15 cellular contexts compared by ENCODE assay signal in the genomic region with DNA sequence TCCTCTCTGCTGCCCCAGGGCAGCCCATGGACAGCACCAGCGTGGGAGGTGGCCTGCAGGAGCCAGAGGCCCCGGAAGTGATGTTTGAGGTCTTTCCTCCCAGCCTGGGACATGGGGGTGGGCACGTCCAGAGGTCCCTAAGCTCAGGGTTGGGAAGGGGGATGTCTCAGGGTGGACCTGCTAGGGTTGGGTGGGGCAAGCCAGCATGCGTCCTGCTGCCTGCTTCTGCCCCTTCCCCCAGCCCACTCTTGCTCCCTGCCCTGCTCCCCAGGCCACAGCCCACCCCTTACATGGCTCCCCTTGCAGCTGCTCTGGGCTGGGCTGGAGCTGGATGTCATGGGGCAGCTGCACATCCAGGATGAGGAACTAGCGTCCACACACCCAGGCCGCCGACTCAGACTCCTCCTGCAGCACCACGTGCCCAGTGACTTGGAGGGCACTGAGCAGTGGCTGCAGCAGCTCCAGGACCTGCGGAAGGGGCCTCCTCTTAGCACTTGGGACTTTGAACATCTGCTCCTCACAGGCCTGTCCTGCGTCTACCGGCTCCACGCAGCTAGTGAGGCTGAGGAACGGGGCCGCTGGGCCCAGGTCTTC. TPM values are rescaled to one million over a fixed set of nuclear protein-coding genes. Genes with fewer than 3 reads are reported as not detected.
DNase-seq lines count a peak whose midpoint lies in the region; ATAC-seq and TF ChIP-seq lines count a peak whose summit lies in the region.
"Had no signal": no experiment of that assay in that cellular context is flagged by ENCODE, and none has a peak within 500 bp of the region (broad histone marks: within the 10 kb centered on the region; RNA-seq: fewer than 3 reads in every experiment).

No MANE protein-coding gene starts in this region.

- in situ Hi-C loops in transverse colon (cut with MboI; ENCODE audit: low pct_ligation_motif_present in 1 of 4, low pct_unique_long_range_greater_than_20kb in 1 of 4, low sequenced_read_pairs in 3 of 4): no loop called here

- no peaks in the 10 kb centered on the region for H3K9me3 ChIP-seq in transverse colon
- H3K9me3 ChIP-seq: MG63 had no signal

- DNase-seq in MV-4-11 (lab: John Stamatoyannopoulos, UW) (peak; percentile 93), dorsolateral prefrontal cortex (peak in 4 of 10 donors; percentile 56 to 72 (median 62)), mucosa of gallbladder (ENCODE audit: low spot score) (peak; percentile 38), transverse colon (peak; percentile 41), D341Med (ENCODE audit: low spot score) (no peak)
- no peak for DNase-seq in activated naive CD4-positive, alpha-beta T cell treated with Interleukin-2 at 50 U/mL for 16 hours
- DNase-seq: activated naive CD8-positive, alpha-beta T cell treated with anti-CD3 and anti-CD28 coated beads, Interleukin-2, amount 10 ng/mL, durations not matched to agents 7 days and 5 days; DMS153; MG63; NCI-H524 treated with DMSO at 0.1 percent for 48 hours had no signal

- TF ChIP-seq CTCF in dorsolateral prefrontal cortex (IDR thresholded peaks at IDR 0.05 in 54 of 56, conservative IDR thresholded peaks at IDR 0.05 in 2 of 56; ENCODE audit: low read depth in 1 of 56, partially characterized antibody in 56 of 56) (no peak), transverse colon (IDR thresholded peaks at IDR 0.05) (no peak)

- no peak for ATAC-seq in GM18858 (IDR thresholded peaks at IDR 0.05; ENCODE audit: unreplicated experiment)

- TF ChIP-seq EP300 in transverse colon (IDR thresholded peaks at IDR 0.05; ENCODE audit: low read depth): no peak

- no peak for TF ChIP-seq POLR2A in transverse colon (IDR thresholded peaks at IDR 0.05)

- H3K27ac ChIP-seq in dorsolateral prefrontal cortex: peak overlapping the region in 50 of 59 donors; percentile 8 to 77 (median 55)
- no peak overlapping the region for H3K27ac ChIP-seq in transverse colon

- H3K27me3 ChIP-seq in dorsolateral prefrontal cortex: no peaks in the 10 kb centered on the region
- H3K27me3 ChIP-seq in transverse colon: peaks cover 33% of the 10 kb centered on the region
- H3K27me3 ChIP-seq: MG63 had no signal

- peak overlapping the region in 10 of 59 donors; percentile 3 to 35 (median 27) for H3K4me3 ChIP-seq in dorsolateral prefrontal cortex
- H3K4me3 ChIP-seq in transverse colon: no peak overlapping the region
- H3K4me3 ChIP-seq: MG63 had no signal

- H3K36me3 ChIP-seq in transverse colon: peaks cover 0 to 21% (median 9%) of the 10 kb centered on the region in 4 donors

- H3K4me1 ChIP-seq in transverse colon: peaks cover 0 to 9% (median 0%) of the 10 kb centered on the region in 4 donors

- intact Hi-C loops in dorsolateral prefrontal cortex (cut with DNase I): no loop called here
- intact Hi-C loops in transverse colon (cut with DNase I; ENCODE audit: low total_unique reads): no loop called here

- 80% methylated on average over 8 of the region's 14 CpGs; no CpG with 5 or more reads in 1 of the 2 donors for WGBS in transverse colon (ENCODE audit: low coverage in 1 of 2), 2 donors

RNA-seq across cellular contexts. Expression of a gene that starts 1.4 kb away (rescaled TPM):
- total RNA-seq in dorsolateral prefrontal cortex (1 to 10 TPM in 3 of 120 experiments, under 1 TPM in 43, not detected in 74; 0.29 to 1.2 (median 0.50) TPM), mucosa of gallbladder (0.14 TPM), transverse colon (under 1 TPM in 1 of 4 donors, not detected in 3; 0.41 TPM)
- total RNA-seq: activated naive CD8-positive, alpha-beta T cell treated with anti-CD3 and anti-CD28 coated beads, Interleukin-2, amount 10 ng/mL, durations not matched to agents 7 days and 5 days; dermis microvascular lymphatic vessel endothelial cell; glomerular endothelial cell; T-helper 1 cell treated with Interleukin-12 subunit alpha and Interleukin-12 subunit beta and Interleukin-4 antibody, amounts not matched to agents 30 ng/mL and 1 ng/mL, for 36 hours had no signal

RNA-seq across cellular contexts. Expression of a gene that starts 6.4 kb away (rescaled TPM):
- total RNA-seq in dorsolateral prefrontal cortex (10 to 100 TPM; 23.7 to 93.5 (median 63.9) TPM), mucosa of gallbladder (5.5 TPM), transverse colon (1 to 10 TPM in 3 of 4 donors, under 1 TPM in 1; 0.68 to 7.8 (median 1.8) TPM)
- total RNA-seq: activated CD8-positive, alpha-beta memory T cell treated with anti-CD3 and anti-CD28 coated beads for 36 hours; dermis microvascular lymphatic vessel endothelial cell had no signal

RNA-seq across cellular contexts. Expression of a gene that starts 9.0 kb away (rescaled TPM):
- 100 to 1,000 TPM in 100 of 120 experiments, 10 to 100 TPM in 20; 59.7 to 172 (median 126) TPM for total RNA-seq in dorsolateral prefrontal cortex
- 97.8 TPM for total RNA-seq in mucosa of gallbladder
- total RNA-seq in transverse colon: 100 to 1,000 TPM in 3 of 4 donors, 10 to 100 TPM in 1; 72.6 to 256 (median 213) TPM

RNA-seq across cellular contexts. Expression of a gene that starts 9.1 kb away (rescaled TPM):
- 10 to 100 TPM; 12.8 to 27.9 (median 19.6) TPM for total RNA-seq in dorsolateral prefrontal cortex
- 20.3 TPM for total RNA-seq in mucosa of gallbladder
- 10 to 100 TPM in 3 of 4 donors, 1 to 10 TPM in 1; 9.4 to 20.3 (median 16.5) TPM for total RNA-seq in transverse colon

RNA-seq across cellular contexts. Expression of a gene that starts 22.4 kb away (rescaled TPM):
- total RNA-seq in dorsolateral prefrontal cortex: 10 to 100 TPM; 21.5 to 52.5 (median 36.6) TPM
- 45.1 TPM for total RNA-seq in mucosa of gallbladder
- total RNA-seq in transverse colon: 10 to 100 TPM; 19.1 to 79.1 (median 74.1) TPM

Comparison
In these comparisons a context has a peak if more than half of its experiments do, and no peak if none do; other contexts are left out.
1. DNase-seq: peak in MV-4-11 (single experiment), mucosa of gallbladder (single experiment) and transverse colon (single experiment); none in activated naive CD4-positive, alpha-beta T cell treated with Interleukin-2 at 50 U/mL for 16 hours (single experiment) and D341Med (single experiment).
2. H3K27ac ChIP-seq: peak in dorsolateral prefrontal cortex (50 of 59); none in transverse colon (0 of 4).